In genomic region chr5:22901885-22902284, GRCh38 we compare ENCODE assay signal across 21 cellular contexts. TPM values are rescaled to one million over a fixed set of nuclear protein-coding genes. Genes with fewer than 3 reads are reported as not detected.
A peak's percentile ranks its signal among the peaks of the same experiment; 100 is the strongest.
DNase-seq lines count a peak whose midpoint lies in the region; ATAC-seq, FAIRE-seq and TF ChIP-seq lines count a peak whose summit lies in the region.
"Had no signal": no experiment of that assay in that cellular context is flagged by ENCODE, and none has a peak within 500 bp of the region (broad histone marks: within the 10 kb centered on the region; RNA-seq: fewer than 3 reads in every experiment).

No MANE protein-coding gene starts in this region.

- no peak overlapping the region for H4K5ac ChIP-seq in H1 (ENCODE audit: insufficient read length, low read depth, low read length)

- no peak for TF ChIP-seq CTCF in H1 (IDR thresholded peaks at IDR 0.05; ENCODE audit: control extremely low read depth in 1 of 3, insufficient read depth in 1 of 3, low read depth in 1 of 3, low read length in 3 of 3)
- TF ChIP-seq CTCF in kidney (IDR thresholded peaks at IDR 0.05; ENCODE audit: borderline replicate concordance, extremely low read depth, insufficient read depth), result no peak
- TF ChIP-seq CTCF in upper lobe of right lung (IDR thresholded peaks at IDR 0.05), result no peak

- H2BK12ac ChIP-seq in H1 (ENCODE audit: low read depth, low read length) (no peak overlapping the region), trophoblast cell (ENCODE audit: low read length) (no peak overlapping the region)

- H3K79me2 ChIP-seq in H1 (ENCODE audit: control insufficient read depth in 1 of 2, insufficient read depth in 2 of 2, low read length in 2 of 2) (no peaks in the 10 kb centered on the region), trophoblast cell (ENCODE audit: control insufficient read depth, insufficient read depth, low read length, poor library complexity) (no peaks in the 10 kb centered on the region)

- H4K91ac ChIP-seq in H1 (replicated peaks; ENCODE audit: insufficient read length, low read length), result no peak overlapping the region
- no peak overlapping the region for H4K91ac ChIP-seq in trophoblast cell (ENCODE audit: low read depth, low read length)

- H3K56ac ChIP-seq in H1 (replicated peaks; ENCODE audit: insufficient read length, low read depth, low read length), result no peak overlapping the region

- H2AK5ac ChIP-seq in H1 (ENCODE audit: low read depth, low read length), result no peak overlapping the region
- H2AK5ac ChIP-seq in trophoblast cell (ENCODE audit: low read length), result no peak overlapping the region

- H4K8ac ChIP-seq in H1 (ENCODE audit: extremely low read depth, insufficient read depth, low read length) (no peak overlapping the region; the same call in 1 of the 2 replicates), trophoblast cell (ENCODE audit: low read depth, low read length) (no peak overlapping the region)

- no peak for TF ChIP-seq EP300 in H1 (IDR thresholded peaks at IDR 0.05; ENCODE audit: borderline replicate concordance in 1 of 2, low read depth in 2 of 2, low read length in 2 of 2)

- H3K79me1 ChIP-seq in H1 (ENCODE audit: low read depth, low read length) (no peaks in the 10 kb centered on the region), trophoblast cell (ENCODE audit: low read length) (no peaks in the 10 kb centered on the region)

- no peak overlapping the region for H3K9ac ChIP-seq in H1 (replicated peaks in 1 of 4; ENCODE audit: extremely low read depth in 1 of 4, low read depth in 3 of 4, low read length in 3 of 4)
- no peak overlapping the region for H3K9ac ChIP-seq in kidney (ENCODE audit: low read length in 2 of 2)
- H3K9ac ChIP-seq in trophoblast cell (ENCODE audit: low read length), result peak overlapping the region; percentile 13
- H3K9ac ChIP-seq: GM23248 had no signal

- no peak overlapping the region for H2BK120ac ChIP-seq in H1 (replicated peaks; ENCODE audit: low read depth, low read length)
- H2BK120ac ChIP-seq in trophoblast cell (ENCODE audit: insufficient read depth, low read length, poor library complexity), result no peak overlapping the region

- H4K12ac ChIP-seq in trophoblast cell (ENCODE audit: low read depth, low read length), result no peak overlapping the region

- POLR2A ChIA-PET in H1 (lab: Charles Lee; ENCODE audit: partially characterized antibody), result no interaction called here

- H3K4me2 ChIP-seq in H1 (ENCODE audit: insufficient read depth in 1 of 2, low read depth in 2 of 2, low read length in 2 of 2), result no peak overlapping the region
- no peak overlapping the region for H3K4me2 ChIP-seq in trophoblast cell (ENCODE audit: low read length)

- H3K4me1 ChIP-seq in H1 (replicated peaks in 1 of 4; ENCODE audit: control insufficient read depth in 3 of 4, insufficient read depth in 4 of 4, low read length in 3 of 4) (no peaks in the 10 kb centered on the region), kidney (ENCODE audit: control insufficient read depth in 1 of 2, insufficient read depth in 1 of 2, low read depth in 1 of 2, low read length in 2 of 2) (no peaks in the 10 kb centered on the region), trophoblast cell (ENCODE audit: control insufficient read depth in 1 of 2, insufficient read depth in 2 of 2, low read length in 2 of 2) (no peaks in the 10 kb centered on the region), upper lobe of right lung (no peaks in the 10 kb centered on the region)
- H3K4me1 ChIP-seq: Caco-2 had no signal

- H2BK20ac ChIP-seq in H1 (ENCODE audit: low read length), result no peak overlapping the region

- DNase-seq in H1 (ENCODE audit: low read depth in 1 of 2, low spot score in 2 of 2), result no peak
- peak; percentile 63 for DNase-seq in kidney
- DNase-seq in trophoblast cell, result no peak
- DNase-seq in upper lobe of right lung, result no peak
- no peak for DNase-seq in Ammon's horn (ENCODE audit: low spot score)
- DNase-seq: ACHN; Caco-2; CD4-positive, alpha-beta T cell; GM23248; HCEC 1CT had no signal

- H3K18ac ChIP-seq in H1 (ENCODE audit: extremely low read depth, low read length) (no peak overlapping the region), trophoblast cell (ENCODE audit: low read length) (no peak overlapping the region)

- H2BK15ac ChIP-seq in H1 (ENCODE audit: low read length), result no peak overlapping the region

- H3K36me3 ChIP-seq in H1 (ENCODE audit: control insufficient read depth in 2 of 4, insufficient read depth in 4 of 4, low read length in 3 of 4) (no peaks in the 10 kb centered on the region), kidney (ENCODE audit: control insufficient read depth in 1 of 2, insufficient read depth in 2 of 2, low read length in 2 of 2) (no peaks in the 10 kb centered on the region), trophoblast cell (ENCODE audit: control insufficient read depth in 1 of 2, insufficient read depth in 2 of 2, low read length in 2 of 2) (no peaks in the 10 kb centered on the region), upper lobe of right lung (no peaks in the 10 kb centered on the region)

- ATAC-seq in upper lobe of right lung (peak; percentile 34), HG03175 (IDR thresholded peaks at IDR 0.05; ENCODE audit: unreplicated experiment) (no peak), HG02588 (IDR thresholded peaks at IDR 0.05; ENCODE audit: unreplicated experiment) (no peak)

- H3K27ac ChIP-seq in H1 (ENCODE audit: low read depth, low read length) (no peak overlapping the region), kidney (ENCODE audit: low read depth in 2 of 2, low read length in 2 of 2) (no peak overlapping the region), trophoblast cell (ENCODE audit: low read depth, low read length) (no peak overlapping the region), upper lobe of right lung (no peak overlapping the region)
- H3K27ac ChIP-seq: C4-2B, GM23248 had no signal

- H4K20me1 ChIP-seq in H1 (replicated peaks in 1 of 2; ENCODE audit: control insufficient read depth in 1 of 2, insufficient read depth in 2 of 2, low read length in 2 of 2), result no peaks in the 10 kb centered on the region

- H3K23ac ChIP-seq in H1 (ENCODE audit: insufficient read length), result no peak overlapping the region
- no peak overlapping the region for H3K23ac ChIP-seq in trophoblast cell (ENCODE audit: low read length)

- intact Hi-C loops in kidney (cut with DNase I) (no loop called here), upper lobe of right lung (cut with DNase I) (no loop called here)

- no peak for FAIRE-seq in H1 (lab: Jason Lieb, UNC)
- no peak for FAIRE-seq in kidney (lab: Jason Lieb, UNC)
- FAIRE-seq: A204.1, D721Med, G401.6, GM12892, GM18507, H54 had no signal

- H3K27me3 ChIP-seq in H1 (replicated peaks in 1 of 4; ENCODE audit: control insufficient read depth in 3 of 4, extremely low read depth in 1 of 4, insufficient read depth in 3 of 4, low read length in 3 of 4) (no peaks in the 10 kb centered on the region), trophoblast cell (ENCODE audit: insufficient read depth, low read length) (no peaks in the 10 kb centered on the region), upper lobe of right lung (no peaks in the 10 kb centered on the region)

- no peaks in the 10 kb centered on the region; a peak in 2 of 4 replicates for H3K9me3 ChIP-seq in H1 (ENCODE audit: insufficient read depth in 2 of 2, low read depth in 1 of 2, low read length in 1 of 2)
- no peaks in the 10 kb centered on the region for H3K9me3 ChIP-seq in kidney (ENCODE audit: control insufficient read depth in 1 of 2, low read length in 2 of 2)
- H3K9me3 ChIP-seq in trophoblast cell (ENCODE audit: insufficient read depth, low read depth, low read length), result peaks cover 4% of the 10 kb centered on the region
- no peaks in the 10 kb centered on the region for H3K9me3 ChIP-seq in upper lobe of right lung
- H3K9me3 ChIP-seq: Caco-2 had no signal

- H3K4me3 ChIP-seq in H1 (ENCODE audit: extremely low read depth in 1 of 4, insufficient read depth in 2 of 4, low read depth in 3 of 4, low read length in 4 of 4), result no peak overlapping the region
- no peak overlapping the region for H3K4me3 ChIP-seq in kidney (ENCODE audit: low read length in 2 of 2)
- no peak overlapping the region for H3K4me3 ChIP-seq in trophoblast cell (ENCODE audit: low read depth, low read length)
- H3K4me3 ChIP-seq in upper lobe of right lung, result no peak overlapping the region
- H3K4me3 ChIP-seq: GM23248 had no signal

- WGBS in H1 (ENCODE audit: extremely low coverage in 1 of 2, insufficient coverage in 1 of 2, insufficient read length in 1 of 2, insufficient replicate concordance in 2 of 2, low coverage in 1 of 2, low lambda C conversion rate in 2 of 2, missing lambda C conversion rate in 1 of 2), 2 experiments, result 95% methylated on average over 5 of the region's 5 CpGs; no CpG with 5 or more reads in 1 of the 2 experiments
- WGBS in trophoblast cell (ENCODE audit: extremely low coverage, insufficient coverage, insufficient read length), result no CpG with 5 or more reads among the region's 5 CpGs

- no peak for TF ChIP-seq RAD21 in H1 (IDR thresholded peaks at IDR 0.05 in 1 of 2, conservative IDR thresholded peaks at IDR 0.05 in 1 of 2; ENCODE audit: low read depth in 2 of 2, low read length in 2 of 2)

- H2BK5ac ChIP-seq in H1 (ENCODE audit: low read depth, low read length), result no peak overlapping the region
- H2BK5ac ChIP-seq in trophoblast cell (ENCODE audit: low read depth, low read length, poor library complexity), result no peak overlapping the region

- no peaks in the 10 kb centered on the region for H3K23me2 ChIP-seq in H1 (ENCODE audit: low read depth, low read length)

- TF ChIP-seq POLR2A in H1 (IDR thresholded peaks at IDR 0.05; ENCODE audit: control extremely low read depth in 1 of 2, low read depth in 2 of 2, low read length in 2 of 2), result no peak

- no peak overlapping the region for H3K14ac ChIP-seq in H1 (ENCODE audit: insufficient read length)
- no peak overlapping the region for H3K14ac ChIP-seq in trophoblast cell (ENCODE audit: low read length)

- peak overlapping the region; percentile 53; the same call in 1 of the 2 replicates for H2AFZ ChIP-seq in H1 (ENCODE audit: low read length)
- H2AFZ ChIP-seq in trophoblast cell (ENCODE audit: insufficient read depth, low read length, poor library complexity), result no peak overlapping the region
- H2AFZ ChIP-seq: GM23248 had no signal

- CTCF ChIA-PET in H1 (lab: Charles Lee; ENCODE audit: partially characterized antibody), result interaction anchor here (1.8 kb wide), 1 partner anchor 10 kb away, joined by 5 read pairs; no protein-coding TSS in a partner anchor

- H3K4ac ChIP-seq in H1 (replicated peaks; ENCODE audit: insufficient read length, low read depth, low read length) (no peak overlapping the region), trophoblast cell (ENCODE audit: low read depth, low read length) (no peak overlapping the region)

RNA-seq across cellular contexts. Expression of gene CDH12, which starts 48.7 kb away (rescaled TPM):
- total RNA-seq in H1 (2021; fragmentation: NEBNext Ultra II Directional; extraction: Animal tissue kit (Norgen Biotek cat#: 25700)), result not detected in 2 replicates
- 0.03 TPM in 1 of 2 replicates, not detected in the other for polyA plus RNA-seq in H1 (2011; rRNA removed)
- not detected for polyA plus RNA-seq in H1 (2011; cell fraction: cytosol; rRNA removed)
- not detected for polyA plus RNA-seq in H1 (2011; cell fraction: nucleus; rRNA removed)
- not detected in 4 replicates for polyA plus RNA-seq in H1 (2012, experiment 1 of 2)
- not detected for polyA plus RNA-seq in H1 (2012, experiment 2 of 2)
- polyA plus RNA-seq in H1 (2013, experiment 1 of 2), result 0.10 TPM
- 0.09 TPM for polyA plus RNA-seq in H1 (2013, experiment 2 of 2)
- polyA minus RNA-seq in H1 (2011; rRNA and poly(A)+ RNA removed), result 0.06 TPM in 1 of 2 replicates, not detected in the other
- polyA minus RNA-seq in H1 (2011; cell fraction: cytosol; rRNA and poly(A)+ RNA removed), result not detected
- polyA minus RNA-seq in H1 (2011; cell fraction: nucleus; rRNA and poly(A)+ RNA removed), result 0.60 TPM
- total RNA-seq in kidney, result not detected
- 0.17 TPM for polyA plus RNA-seq in kidney (ENCODE audit: insufficient read depth, low read depth, low replicate concordance)
- 0.01 and 0.03 TPM in 2 replicates for polyA plus RNA-seq in trophoblast cell (2013)
- total RNA-seq in upper lobe of right lung, result not detected
- total RNA-seq: Caco-2; CD4-positive, alpha-beta T cell; GM23248; HT-29 had no signal
- polyA plus RNA-seq: BJ, GM23248 had no signal
